ENCODE assay signal across 8 cellular contexts in the genomic region with DNA sequence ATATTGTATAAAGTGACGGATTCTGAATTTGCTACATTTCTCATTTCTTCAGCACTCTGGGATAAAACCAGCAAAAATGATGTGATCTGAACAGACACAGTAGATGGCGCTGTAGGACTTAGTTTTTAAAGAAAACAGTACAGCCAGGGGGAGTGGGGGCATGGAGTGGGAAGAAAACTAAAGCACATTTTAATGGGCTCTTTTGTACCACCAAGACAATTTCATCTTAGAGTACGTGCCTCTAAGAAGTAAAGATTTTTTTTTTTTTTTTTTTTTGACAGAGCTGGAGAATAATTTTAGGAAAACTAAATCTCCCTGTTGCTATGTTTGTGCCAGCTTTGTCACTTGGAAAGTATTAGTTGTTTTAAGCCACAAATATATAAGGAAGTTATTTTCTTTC.
DNase-seq lines count a peak whose midpoint lies in the region; ATAC-seq and TF ChIP-seq lines count a peak whose summit lies in the region.

No MANE protein-coding gene starts in this region.

- no peak overlapping the region for H2BK12ac ChIP-seq in trophoblast cell (ENCODE audit: low read length)

- H3K4me1 Mint-ChIP-seq in Caco-2 (ENCODE audit: low read depth, unreplicated experiment), result peaks cover 27% of the 10 kb centered on the region

- no peak overlapping the region for H2AK5ac ChIP-seq in trophoblast cell (ENCODE audit: low read length)

- no peaks in the 10 kb centered on the region for H3K36me3 Mint-ChIP-seq in Caco-2 (ENCODE audit: insufficient read depth, unreplicated experiment)

- peaks cover 9% of the 10 kb centered on the region for H3K79me1 ChIP-seq in trophoblast cell (ENCODE audit: low read length)

- H3K4me3 ChIP-seq in Caco-2 (ENCODE audit: low read depth, low read length) (no peak overlapping the region), trophoblast cell (ENCODE audit: low read depth, low read length) (no peak overlapping the region)

- no peak overlapping the region for H3K4me3 Mint-ChIP-seq in Caco-2 (ENCODE audit: unreplicated experiment)

- no peak overlapping the region for H3K18ac ChIP-seq in trophoblast cell (ENCODE audit: low read length)

- CTCF ChIA-PET in Caco-2 (lab: Charles Lee), result interaction anchor here (0.6 to 0.9 kb wide), 3 partner anchors 302 to 1340 kb away, joined by 3 to 7 read pairs (median 5); no protein-coding TSS in a partner anchor

- no peak overlapping the region for H2BK5ac ChIP-seq in trophoblast cell (ENCODE audit: low read depth, low read length, poor library complexity)

- no peaks in the 10 kb centered on the region for H3K9me3 Mint-ChIP-seq in Caco-2 (ENCODE audit: unreplicated experiment)

- H3K9ac ChIP-seq in trophoblast cell (ENCODE audit: low read length), result no peak overlapping the region

- TF ChIP-seq CTCF in Caco-2 (IDR thresholded peaks at IDR 0.05; ENCODE audit: insufficient read depth in 1 of 2, low read depth in 1 of 2, low read length in 1 of 2, severe bottlenecking in 1 of 2, unreplicated experiment in 1 of 2), result peak; percentile 62 to 77

- no CpG with 5 or more reads among the region's 3 CpGs for WGBS in trophoblast cell (ENCODE audit: extremely low coverage, insufficient coverage, insufficient read length)

- no peak overlapping the region for H2AFZ ChIP-seq in trophoblast cell (ENCODE audit: insufficient read depth, low read length, poor library complexity)

- H3K9me3 ChIP-seq in Caco-2 (no peaks in the 10 kb centered on the region), trophoblast cell (ENCODE audit: insufficient read depth, low read depth, low read length) (no peaks in the 10 kb centered on the region)

- no peak overlapping the region for H3K4ac ChIP-seq in trophoblast cell (ENCODE audit: low read depth, low read length)

- POLR2A ChIA-PET in Caco-2 (lab: Charles Lee), result no interaction called here

- H3K27me3 Mint-ChIP-seq in Caco-2 (ENCODE audit: insufficient read depth, unreplicated experiment), result no peaks in the 10 kb centered on the region

- no peak overlapping the region for H2BK120ac ChIP-seq in trophoblast cell (ENCODE audit: insufficient read depth, low read length, poor library complexity)

- DNase-seq in Caco-2 (peak; percentile 74 to 75), HT-29 (ENCODE audit: low spot score) (peak; percentile 87), NCI-H82 treated with DMSO at 0.1 percent for 48 hours (lab: John Stamatoyannopoulos, UW; ENCODE audit: unreplicated experiment) (peak; percentile 56), activated T-cell treated with anti-CD3 and anti-CD28 coated beads for 48 hours (ENCODE audit: low read depth) (peak; percentile 6), glomerular endothelial cell (ENCODE audit: extremely low read depth, low read depth, low spot score) (peak; percentile 79), trophoblast cell (peak; percentile 61 to 92)

- H3K4me1 ChIP-seq in Caco-2 (peaks cover 23% of the 10 kb centered on the region), trophoblast cell (ENCODE audit: control insufficient read depth in 1 of 2, insufficient read depth in 2 of 2, low read length in 2 of 2) (peaks cover 2 to 8% of the 10 kb centered on the region in 2 experiments)

- no peak overlapping the region for H4K91ac ChIP-seq in trophoblast cell (ENCODE audit: low read depth, low read length)

- no peaks in the 10 kb centered on the region for H3K79me2 ChIP-seq in trophoblast cell (ENCODE audit: control insufficient read depth, insufficient read depth, low read length, poor library complexity)

- H3K14ac ChIP-seq in trophoblast cell (ENCODE audit: low read length), result no peak overlapping the region

- no peak overlapping the region for H3K27ac ChIP-seq in trophoblast cell (ENCODE audit: low read depth, low read length)

- BruUV-seq in Caco-2 (replicated peaks; lab: Mats Ljungman, UMichigan), result no TSS peak

- H3K4me2 ChIP-seq in trophoblast cell (ENCODE audit: low read length), result no peak overlapping the region

- no peak overlapping the region for H3K23ac ChIP-seq in trophoblast cell (ENCODE audit: low read length)

- H3K27me3 ChIP-seq in Caco-2 (replicated peaks; ENCODE audit: control insufficient read depth, insufficient read depth, low read length) (no peaks in the 10 kb centered on the region), trophoblast cell (ENCODE audit: insufficient read depth, low read length) (no peaks in the 10 kb centered on the region)

- H3K27ac Mint-ChIP-seq in Caco-2 (ENCODE audit: unreplicated experiment), result no peak overlapping the region

- H3K36me3 ChIP-seq in Caco-2 (ENCODE audit: control insufficient read depth, insufficient read depth, low read length), result no peaks in the 10 kb centered on the region
- no peaks in the 10 kb centered on the region for H3K36me3 ChIP-seq in trophoblast cell (ENCODE audit: control insufficient read depth in 1 of 2, insufficient read depth in 2 of 2, low read length in 2 of 2)

- ATAC-seq in GM18868 (IDR thresholded peaks at IDR 0.05; ENCODE audit: unreplicated experiment) (no peak), HG03139 (IDR thresholded peaks at IDR 0.05; ENCODE audit: unreplicated experiment) (no peak)

- intact Hi-C loops in Caco-2 (cut with micrococcal nuclease; ENCODE audit: unreplicated experiment), result loop anchor here (2.0 to 5.0 kb wide), 3 partner anchors 305 to 871 kb away; no protein-coding TSS in a partner anchor

- H4K8ac ChIP-seq in trophoblast cell (ENCODE audit: low read depth, low read length), result no peak overlapping the region

- H4K12ac ChIP-seq in trophoblast cell (ENCODE audit: low read depth, low read length), result no peak overlapping the region

Comparison
In these comparisons a context has a peak if more than half of its experiments do, and no peak if none do; other contexts are left out.
1. DNase-seq: peak in every context shown above with its lines; median percentile 87 in HT-29; 79 in glomerular endothelial cell; 76 in trophoblast cell; 74 in Caco-2; 56 in NCI-H82 treated with DMSO at 0.1 percent for 48 hours; 6 in activated T-cell treated with anti-CD3 and anti-CD28 coated beads for 48 hours.